ENCODE assay signal across 18 cellular contexts in genomic region chr7:132030883-132031282, GRCh38.
DNase-seq lines count a peak whose midpoint lies in the region; ATAC-seq, FAIRE-seq and TF ChIP-seq lines count a peak whose summit lies in the region.
"Had no signal": no experiment of that assay in that cellular context is flagged by ENCODE, and none has a peak within 500 bp of the region (broad histone marks: within the 10 kb centered on the region; RNA-seq: fewer than 3 reads in every experiment).

No MANE protein-coding gene starts in this region.

- no peak overlapping the region for H2AFZ ChIP-seq in hepatocyte
- H2AFZ ChIP-seq: GM23248 had no signal

- CTCF ChIA-PET in HEK293 (lab: Yijun Ruan, JAX): no interaction called here

- H3K27me3 ChIP-seq in hepatocyte: no peaks in the 10 kb centered on the region
- H3K27me3 ChIP-seq: SJSA1 had no signal

- H3K4me1 ChIP-seq in HEK293 (ENCODE audit: control insufficient read depth, insufficient read depth, low read length) (no peaks in the 10 kb centered on the region; the same call in 1 of the 2 replicates), hepatocyte (ENCODE audit: insufficient read depth) (peaks cover 15% of the 10 kb centered on the region)
- H3K4me1 ChIP-seq: SJSA1 had no signal

- no peaks in the 10 kb centered on the region for H4K20me1 ChIP-seq in hepatocyte (ENCODE audit: insufficient read depth, poor library complexity, severe bottlenecking)

- no peak overlapping the region for H3K4me2 ChIP-seq in hepatocyte

- H3K79me2 ChIP-seq in hepatocyte: no peaks in the 10 kb centered on the region

- FAIRE-seq in RCC 7860 (lab: Jason Lieb, UNC): no peak

- no peak for TF ChIP-seq CTCF in HEK293 (tag by site-specific recombination; IDR thresholded peaks at IDR 0.05)
- no peak for TF ChIP-seq CTCF in hepatocyte (IDR thresholded peaks at IDR 0.05; ENCODE audit: poor library complexity)
- no peak for TF ChIP-seq CTCF in omental fat pad (IDR thresholded peaks at IDR 0.05)

- no peaks in the 10 kb centered on the region for H3K36me3 ChIP-seq in HEK293 (ENCODE audit: control insufficient read depth in 2 of 2, insufficient read depth in 1 of 2, low read length in 2 of 2)
- no peaks in the 10 kb centered on the region for H3K36me3 ChIP-seq in hepatocyte (replicated peaks; ENCODE audit: insufficient read depth, low read depth)
- H3K36me3 ChIP-seq: SJSA1 had no signal

- WGBS in hepatocyte (ENCODE audit: low lambda C conversion rate, missing lambda C conversion rate): 50% methylated on average over 2 of the region's 2 CpGs

- POLR2A ChIA-PET in HEK293 (lab: Yijun Ruan, JAX): no interaction called here

- H3K4me3 ChIP-seq in HEK293 (ENCODE audit: low read depth, low read length): no peak overlapping the region
- H3K4me3 ChIP-seq in hepatocyte: no peak overlapping the region
- H3K4me3 ChIP-seq: GM23248, SJSA1 had no signal

- H3K27ac ChIP-seq in HEK293 (ENCODE audit: extremely low read depth, low read depth, low read length) (no peak overlapping the region), hepatocyte (no peak overlapping the region)
- H3K27ac ChIP-seq: GM23248, SJSA1 had no signal

- DNase-seq in hepatocyte (ENCODE audit: low spot score) (peak; percentile 19), omental fat pad (ENCODE audit: low spot score) (no peak), GOT3 (lab: John Stamatoyannopoulos, UW) (no peak), RCC 7860 (ENCODE audit: low spot score) (no peak), NCI-H446 treated with DMSO at 0.1 percent for 48 hours (lab: John Stamatoyannopoulos, UW) (no peak)
- DNase-seq: ACHN; CD4-positive, alpha-beta memory T cell; DND-41; GDM1; GM23248; KG1; NCI-H1048; NCI-H1694; NCI-H82 had no signal

- ATAC-seq in SK-N-SH treated with all-trans-retinoic acid at 6 μM for 48 hours (peak; percentile 15), omental fat pad (ENCODE audit: low FRiP score) (peak; percentile 59)
- no peak for ATAC-seq in activated CD4-positive, CD25-positive, alpha-beta regulatory T cell treated with anti-CD3 and anti-CD28 coated beads, Interleukin-2, amount 50 U/mL, for 24 hours

- no peaks in the 10 kb centered on the region for H3K9me2 ChIP-seq in hepatocyte (replicated peaks; ENCODE audit: insufficient read depth)

- H3K9me3 ChIP-seq in HEK293 (ENCODE audit: control insufficient read depth, insufficient read depth, low read depth, low read length): no peaks in the 10 kb centered on the region
- H3K9me3 ChIP-seq in hepatocyte (ENCODE audit: low read depth): no peaks in the 10 kb centered on the region
- H3K9me3 ChIP-seq: SJSA1 had no signal

TF ChIP-seq in HEK293, 187 proteins besides CTCF, POLR2A, EP300 and RAD21:
- TF ChIP-seq ZBTB6 (tag by site-specific recombination; IDR thresholded peaks at IDR 0.05) (no peak), ZNF596 (tag by site-specific recombination; IDR thresholded peaks at IDR 0.05) (0 out of 2 replicates have a peak, but pooled peaks have one; percentile 10)

TF ChIP-seq in SK-N-SH treated with all-trans-retinoic acid at 6 μM for 48 hours, 23 proteins besides CTCF, POLR2A, EP300 and RAD21:
- TF ChIP-seq, protein P1, sequence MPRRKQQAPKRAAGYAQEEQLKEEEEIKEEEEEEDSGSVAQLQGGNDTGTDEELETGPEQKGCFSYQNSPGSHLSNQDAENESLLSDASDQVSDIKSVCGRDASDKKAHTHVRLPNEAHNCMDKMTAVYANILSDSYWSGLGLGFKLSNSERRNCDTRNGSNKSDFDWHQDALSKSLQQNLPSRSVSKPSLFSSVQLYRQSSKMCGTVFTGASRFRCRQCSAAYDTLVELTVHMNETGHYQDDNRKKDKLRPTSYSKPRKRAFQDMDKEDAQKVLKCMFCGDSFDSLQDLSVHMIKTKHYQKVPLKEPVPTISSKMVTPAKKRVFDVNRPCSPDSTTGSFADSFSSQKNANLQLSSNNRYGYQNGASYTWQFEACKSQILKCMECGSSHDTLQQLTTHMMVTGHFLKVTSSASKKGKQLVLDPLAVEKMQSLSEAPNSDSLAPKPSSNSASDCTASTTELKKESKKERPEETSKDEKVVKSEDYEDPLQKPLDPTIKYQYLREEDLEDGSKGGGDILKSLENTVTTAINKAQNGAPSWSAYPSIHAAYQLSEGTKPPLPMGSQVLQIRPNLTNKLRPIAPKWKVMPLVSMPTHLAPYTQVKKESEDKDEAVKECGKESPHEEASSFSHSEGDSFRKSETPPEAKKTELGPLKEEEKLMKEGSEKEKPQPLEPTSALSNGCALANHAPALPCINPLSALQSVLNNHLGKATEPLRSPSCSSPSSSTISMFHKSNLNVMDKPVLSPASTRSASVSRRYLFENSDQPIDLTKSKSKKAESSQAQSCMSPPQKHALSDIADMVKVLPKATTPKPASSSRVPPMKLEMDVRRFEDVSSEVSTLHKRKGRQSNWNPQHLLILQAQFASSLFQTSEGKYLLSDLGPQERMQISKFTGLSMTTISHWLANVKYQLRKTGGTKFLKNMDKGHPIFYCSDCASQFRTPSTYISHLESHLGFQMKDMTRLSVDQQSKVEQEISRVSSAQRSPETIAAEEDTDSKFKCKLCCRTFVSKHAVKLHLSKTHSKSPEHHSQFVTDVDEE (CRISPR knock-in tag; IDR thresholded peaks at IDR 0.05): no peak
- TF ChIP-seq ZFP3 (CRISPR knock-in tag; IDR thresholded peaks at IDR 0.05) (no peak), OSR1 (CRISPR knock-in tag; IDR thresholded peaks at IDR 0.05) (no peak)

Comparison
In these comparisons a context has a peak if more than half of its experiments do, and no peak if none do; other contexts are left out.
1. ATAC-seq: peak in SK-N-SH treated with all-trans-retinoic acid at 6 μM for 48 hours (single experiment) and omental fat pad (single experiment); none in activated CD4-positive, CD25-positive, alpha-beta regulatory T cell treated with anti-CD3 and anti-CD28 coated beads, Interleukin-2, amount 50 U/mL, for 24 hours (0 of 2).